In genomic region chr15:78978601-78979179, GRCh38 we compare ENCODE assay signal across 19 cellular contexts. TPM values are rescaled to one million over a fixed set of nuclear protein-coding genes. Genes with fewer than 3 reads are reported as not detected.
DNase-seq lines count a peak whose midpoint lies in the region; ATAC-seq and TF ChIP-seq lines count a peak whose summit lies in the region.
"Had no signal": no experiment of that assay in that cellular context is flagged by ENCODE, and none has a peak within 500 bp of the region (broad histone marks: within the 10 kb centered on the region; RNA-seq: fewer than 3 reads in every experiment).

No MANE protein-coding gene starts in this region.

- no peak for DNase-seq in Panc1 (ENCODE audit: low read depth, low spot score)
- DNase-seq in mesendoderm, result no peak
- no peak for DNase-seq in OCI-M1 (lab: John Stamatoyannopoulos, UW)
- DNase-seq in activated naive CD4-positive, alpha-beta T cell (lab: John Stamatoyannopoulos, UW), result no peak
- no peak for DNase-seq in SW 1271 (lab: John Stamatoyannopoulos, UW)
- DNase-seq: activated CD4-positive, CD25-positive, alpha-beta regulatory T cell; CD8-positive, alpha-beta memory T cell; effector memory CD8-positive, alpha-beta T cell; EL; mammary epithelial cell; MM.1S; NCI-H187; NCI-H345; SHP77 treated with DMSO at 0.1 percent for 48 hours; stimulated activated CD4-positive, alpha-beta T cell treated with anti-CD3 and anti-CD28 coated beads, Interleukin-12 subunit alpha, Interleukin-12 subunit beta, amount 100 ng/mL, for 4 hours; stomach had no signal

- no peak for ATAC-seq in GM18505 (IDR thresholded peaks at IDR 0.05; ENCODE audit: unreplicated experiment)
- no peak for ATAC-seq in Panc1
- ATAC-seq in HG03097 (IDR thresholded peaks at IDR 0.05; ENCODE audit: low FRiP score, unreplicated experiment), result no peak
- ATAC-seq: effector memory CD8-positive, alpha-beta T cell had no signal

- H3K79me2 ChIP-seq in mesendoderm (ENCODE audit: control insufficient read depth, insufficient read depth, low read length), result no peaks in the 10 kb centered on the region

- H3K79me1 ChIP-seq in mesendoderm (ENCODE audit: low read length), result no peaks in the 10 kb centered on the region

- POLR2A ChIA-PET in Panc1 (lab: Charles Lee), result no interaction called here

- H3K27me3 ChIP-seq in BLaER1 treated with 17β-estradiol and CSF1 and Interleukin-3, amounts not matched to agents 10 nM and 100 nM, result no peaks in the 10 kb centered on the region
- H3K27me3 ChIP-seq in Panc1 (ENCODE audit: control insufficient read depth, insufficient read depth, low read length), result no peaks in the 10 kb centered on the region
- no peaks in the 10 kb centered on the region for H3K27me3 ChIP-seq in mesendoderm (ENCODE audit: insufficient read depth, low read length, poor library complexity)
- H3K27me3 ChIP-seq: stomach had no signal

- H4K8ac ChIP-seq in mesendoderm (ENCODE audit: low read depth, low read length), result no peak overlapping the region

- no peak overlapping the region for H2BK15ac ChIP-seq in mesendoderm (replicated peaks; ENCODE audit: low read depth)

- no peak overlapping the region for H2BK5ac ChIP-seq in mesendoderm (ENCODE audit: low read length)

- H3K9ac ChIP-seq in BLaER1 treated with 17β-estradiol and CSF1 and Interleukin-3, amounts not matched to agents 10 nM and 100 nM, result peak overlapping the region in 6 of 11 experiments; percentile 0 to 40 (median 21); a peak in 4 of 22 replicates
- no peak overlapping the region for H3K9ac ChIP-seq in mesendoderm (ENCODE audit: low read length)

- H2AK5ac ChIP-seq in mesendoderm (ENCODE audit: low read length), result peak overlapping the region; percentile 72

- H3K23ac ChIP-seq in mesendoderm (ENCODE audit: low read length), result no peak overlapping the region

- CTCF ChIA-PET in Panc1 (lab: Charles Lee), result interaction anchor here (0.6 to 1.5 kb wide), 4 partner anchors 11 to 205 kb away, joined by 3 to 6 read pairs (median 3); no protein-coding TSS in a partner anchor

- intact Hi-C loops in Panc1 (cut with micrococcal nuclease; ENCODE audit: unreplicated experiment), result loop anchor here (5.0 to 10.0 kb wide), 2 partner anchors 46 to 64 kb away; no protein-coding TSS in a partner anchor

- peak overlapping the region; percentile 77 to 94 (median 82) for H3K4me2 ChIP-seq in BLaER1 treated with 17β-estradiol and CSF1 and Interleukin-3, amounts not matched to agents 10 nM and 100 nM
- H3K4me2 ChIP-seq in mesendoderm (ENCODE audit: low read length), result no peak overlapping the region

- no peaks in the 10 kb centered on the region for H4K20me1 ChIP-seq in BLaER1 treated with 17β-estradiol and CSF1 and Interleukin-3, amounts not matched to agents 10 nM and 100 nM

- no peak overlapping the region for H4K5ac ChIP-seq in mesendoderm (ENCODE audit: low read length)

- no TSS peak for BruUV-seq in Panc1 (replicated peaks; lab: Mats Ljungman, UMichigan)

- H3K56ac ChIP-seq in mesendoderm (ENCODE audit: low read length), result peak overlapping the region; percentile 75

- H2BK120ac ChIP-seq in mesendoderm (ENCODE audit: low read depth, low read length), result no peak overlapping the region

- peak; percentile 46 for TF ChIP-seq POLR2A in GM18505 (IDR thresholded peaks at IDR 0.05; ENCODE audit: borderline replicate concordance, extremely low read depth, insufficient read depth, insufficient read length)

- H3K27ac ChIP-seq in BLaER1 treated with 17β-estradiol and CSF1 and Interleukin-3, amounts not matched to agents 10 nM and 100 nM, result peak overlapping the region in 6 of 11 experiments; percentile 10 to 34 (median 20); a peak in 7 of 22 replicates
- 0 out of 2 replicates have a peak overlapping the region, but pooled peaks have one; percentile 69 for H3K27ac ChIP-seq in Panc1 (ENCODE audit: low read length)
- H3K27ac ChIP-seq in mesendoderm (ENCODE audit: low read depth, low read length), result no peak overlapping the region
- H3K27ac ChIP-seq: stomach had no signal

- no peak overlapping the region for H3K18ac ChIP-seq in mesendoderm (ENCODE audit: low read length)

- H3K36me3 ChIP-seq in BLaER1 treated with 17β-estradiol and CSF1 and Interleukin-3, amounts not matched to agents 10 nM and 100 nM, result no peaks in the 10 kb centered on the region
- H3K36me3 ChIP-seq in Panc1 (ENCODE audit: control insufficient read depth, insufficient read depth, low read length), result no peaks in the 10 kb centered on the region
- no peaks in the 10 kb centered on the region for H3K36me3 ChIP-seq in mesendoderm (ENCODE audit: control insufficient read depth, insufficient read depth, low read length)
- H3K36me3 ChIP-seq: stomach had no signal

- peaks cover 70 to 83% (median 76%) of the 10 kb centered on the region in 10 experiments for H3K4me1 ChIP-seq in BLaER1 treated with 17β-estradiol and CSF1 and Interleukin-3, amounts not matched to agents 10 nM and 100 nM
- H3K4me1 ChIP-seq in Panc1 (ENCODE audit: control insufficient read depth, insufficient read depth, low read length), result peaks cover 7% of the 10 kb centered on the region
- H3K4me1 ChIP-seq in mesendoderm (ENCODE audit: control insufficient read depth, low read depth, low read length), result no peaks in the 10 kb centered on the region

- no peaks in the 10 kb centered on the region for H3K9me3 ChIP-seq in BLaER1 treated with 17β-estradiol and CSF1 and Interleukin-3, amounts not matched to agents 10 nM and 100 nM (replicated peaks in 1 of 11)
- H3K9me3 ChIP-seq in Panc1 (ENCODE audit: control insufficient read depth, insufficient read depth, low read depth, low read length), result no peaks in the 10 kb centered on the region
- H3K9me3 ChIP-seq: stomach had no signal

- H3K4ac ChIP-seq in mesendoderm (ENCODE audit: low read depth, low read length), result no peak overlapping the region

- no CpG with 5 or more reads among the region's 19 CpGs for WGBS in mesendoderm (ENCODE audit: extremely low coverage, insufficient coverage, low lambda C conversion rate)

- in situ Hi-C loops in Panc1 (cut with HindIII; ENCODE audit: low pct_unique_long_range_greater_than_20kb, low sequenced_read_pairs), result no loop called here

- H3K4me3 ChIP-seq in BLaER1 treated with 17β-estradiol and CSF1 and Interleukin-3, amounts not matched to agents 10 nM and 100 nM, result peak overlapping the region in 1 of 10 experiments; percentile 12; a peak in 1 of 20 replicates
- H3K4me3 ChIP-seq in Panc1 (ENCODE audit: low read depth in 2 of 2, low read length in 2 of 2), result no peak overlapping the region
- no peak overlapping the region for H3K4me3 ChIP-seq in mesendoderm (ENCODE audit: low read length)
- H3K4me3 ChIP-seq: stomach had no signal

- TF ChIP-seq CTCF in Panc1 (IDR thresholded peaks at IDR 0.05), result no peak

RNA-seq across cellular contexts. Expression of gene CTSH, which starts 33.8 kb away (rescaled TPM):
- 178 TPM for total RNA-seq in Panc1 (2021; ENCODE audit: unreplicated experiment)
- polyA plus RNA-seq in Panc1 (2012; ENCODE audit: insufficient read length), result 168 TPM
- polyA plus RNA-seq in mesendoderm (2013, experiment 1 of 2), result 10.9 TPM
- polyA plus RNA-seq in mesendoderm (2013, experiment 2 of 2), result 10.6 TPM
